In the genomic region with DNA sequence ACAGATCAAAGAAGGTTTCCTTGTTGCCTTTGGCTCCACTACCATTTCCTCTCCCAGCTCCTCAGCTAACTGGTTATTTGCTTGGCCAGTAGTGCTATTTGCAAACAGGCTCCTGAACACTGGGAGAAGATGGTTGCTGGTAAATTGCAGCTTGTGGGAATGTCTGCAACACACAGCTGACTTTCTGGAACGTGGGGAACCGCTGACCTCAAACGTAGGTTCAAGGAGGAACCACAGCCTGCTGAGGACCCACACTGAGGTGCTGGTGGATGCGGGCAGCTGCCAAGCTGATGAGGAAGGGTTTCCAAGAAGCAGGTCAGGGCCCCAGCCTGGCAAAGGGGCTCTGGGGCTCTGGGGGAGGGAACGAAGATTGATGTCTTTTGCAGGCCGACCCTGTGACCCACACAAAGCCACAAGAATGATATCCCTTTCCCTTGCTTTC, we compare ENCODE assay signal across 16 cellular contexts. TPM values are rescaled to one million over a fixed set of nuclear protein-coding genes. Genes with fewer than 3 reads are reported as not detected.
A peak's percentile ranks its signal among the peaks of the same experiment; 100 is the strongest.
DNase-seq lines count a peak whose midpoint lies in the region; ATAC-seq and TF ChIP-seq lines count a peak whose summit lies in the region.
"Had no signal": no experiment of that assay in that cellular context is flagged by ENCODE, and none has a peak within 500 bp of the region (broad histone marks: within the 10 kb centered on the region; RNA-seq: fewer than 3 reads in every experiment).

No MANE protein-coding gene starts in this region.

- POLR2A ChIA-PET in HEK293T (lab: Yijun Ruan, JAX), result no interaction called here

- ATAC-seq in mucosa of descending colon (peak; percentile 31), GM19328 (IDR thresholded peaks at IDR 0.05; ENCODE audit: unreplicated experiment) (no peak)
- ATAC-seq: gastrocnemius medialis had no signal

- H3K9me3 ChIP-seq in mucosa of descending colon, result no peaks in the 10 kb centered on the region
- H3K9me3 ChIP-seq: gastrocnemius medialis, transverse colon had no signal

- CTCF ChIA-PET in HEK293T (lab: Yijun Ruan, JAX), result no interaction called here

- DNase-seq in AG20443 (ENCODE audit: low spot score) (peak; percentile 25), LHCN-M2 (ENCODE audit: low read depth) (peak; percentile 39), brain pericyte (ENCODE audit: low read depth, low spot score) (peak; percentile 92), mucosa of descending colon (no peak), NCI-H510A (lab: John Stamatoyannopoulos, UW) (no peak), HEK293T (ENCODE audit: extremely low spot score) (no peak), NCI-H1436 (lab: John Stamatoyannopoulos, UW) (no peak)
- DNase-seq: DMS153; dorsolateral prefrontal cortex; gastrocnemius medialis; NCI-H1092; retina; stimulated activated CD4-positive, alpha-beta T cell treated with anti-CD3 and anti-CD28 coated beads, Interleukin-4, amount 100 ng/mL, for 1 hour; T-helper 1 cell; transverse colon had no signal

- TF ChIP-seq CTCF in mucosa of descending colon (IDR thresholded peaks at IDR 0.05), result no peak

- H3K4me1 ChIP-seq in mucosa of descending colon (ENCODE audit: low read depth), result peaks cover 9% of the 10 kb centered on the region
- H3K4me1 ChIP-seq: gastrocnemius medialis had no signal

- no peak overlapping the region for H3K4me3 ChIP-seq in mucosa of descending colon
- H3K4me3 ChIP-seq: dorsolateral prefrontal cortex, gastrocnemius medialis, transverse colon had no signal

- intact Hi-C loops in mucosa of descending colon (cut with DNase I, micrococcal nuclease), result no loop called here

- no peaks in the 10 kb centered on the region for H3K36me3 ChIP-seq in mucosa of descending colon (ENCODE audit: low read depth)
- H3K36me3 ChIP-seq: gastrocnemius medialis, transverse colon had no signal

TF ChIP-seq in HEK293T, 16 proteins besides CTCF, POLR2A, EP300 and RAD21:
- TF ChIP-seq ZNF384 (IDR thresholded peaks at IDR 0.05), result no peak
- no peak for TF ChIP-seq CTBP1 (IDR thresholded peaks at IDR 0.05; ENCODE audit: borderline replicate concordance)
- no peak for TF ChIP-seq ARNT (IDR thresholded peaks at IDR 0.05)
- no peak for TF ChIP-seq SP1 (IDR thresholded peaks at IDR 0.05)
- TF ChIP-seq, protein P1, sequence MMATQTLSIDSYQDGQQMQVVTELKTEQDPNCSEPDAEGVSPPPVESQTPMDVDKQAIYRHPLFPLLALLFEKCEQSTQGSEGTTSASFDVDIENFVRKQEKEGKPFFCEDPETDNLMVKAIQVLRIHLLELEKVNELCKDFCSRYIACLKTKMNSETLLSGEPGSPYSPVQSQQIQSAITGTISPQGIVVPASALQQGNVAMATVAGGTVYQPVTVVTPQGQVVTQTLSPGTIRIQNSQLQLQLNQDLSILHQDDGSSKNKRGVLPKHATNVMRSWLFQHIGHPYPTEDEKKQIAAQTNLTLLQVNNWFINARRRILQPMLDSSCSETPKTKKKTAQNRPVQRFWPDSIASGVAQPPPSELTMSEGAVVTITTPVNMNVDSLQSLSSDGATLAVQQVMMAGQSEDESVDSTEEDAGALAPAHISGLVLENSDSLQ (IDR thresholded peaks at IDR 0.05), result no peak
- TF ChIP-seq SUZ12 (IDR thresholded peaks at IDR 0.05), result no peak
- TF ChIP-seq HDGF (IDR thresholded peaks at IDR 0.05; ENCODE audit: borderline replicate concordance), result no peak
- no peak for TF ChIP-seq LEF1 (IDR thresholded peaks at IDR 0.05; ENCODE audit: borderline replicate concordance)
- TF ChIP-seq L3MBTL2 (conservative IDR thresholded peaks at IDR 0.05), result no peak
- TF ChIP-seq TARDBP (IDR thresholded peaks at IDR 0.05), result no peak
- no peak for TF ChIP-seq FOXM1 (IDR thresholded peaks at IDR 0.05; ENCODE audit: borderline replicate concordance)
- no peak for TF ChIP-seq FOXA1 (IDR thresholded peaks at IDR 0.05)
- TF ChIP-seq ELF4 (IDR thresholded peaks at IDR 0.05), result no peak
- no peak for TF ChIP-seq NFRKB (IDR thresholded peaks at IDR 0.05)
- TF ChIP-seq FOXK2 (IDR thresholded peaks at IDR 0.05), result no peak

RNA-seq across cellular contexts. Expression of a gene that starts 24.8 kb away (rescaled TPM):
- 0.06 and 0.11 TPM in 2 replicates for total RNA-seq in LHCN-M2 (2014; rRNA removed)
- polyA plus RNA-seq in LHCN-M2 (2012), result 0.16 TPM
- 1 to 10 TPM; 2.9 to 7.7 (median 4.6) TPM for total RNA-seq in mucosa of descending colon
- total RNA-seq: gastrocnemius medialis had no signal

Comparison
In these comparisons a context has a peak if more than half of its experiments do, and no peak if none do; other contexts are left out.
1. DNase-seq: peak in AG20443 (single experiment), LHCN-M2 (single experiment) and brain pericyte (single experiment); none in mucosa of descending colon (0 of 3), NCI-H510A (single experiment), HEK293T (single experiment) and NCI-H1436 (single experiment).